ENCODE assay signal across 18 cellular contexts in the genomic region with DNA sequence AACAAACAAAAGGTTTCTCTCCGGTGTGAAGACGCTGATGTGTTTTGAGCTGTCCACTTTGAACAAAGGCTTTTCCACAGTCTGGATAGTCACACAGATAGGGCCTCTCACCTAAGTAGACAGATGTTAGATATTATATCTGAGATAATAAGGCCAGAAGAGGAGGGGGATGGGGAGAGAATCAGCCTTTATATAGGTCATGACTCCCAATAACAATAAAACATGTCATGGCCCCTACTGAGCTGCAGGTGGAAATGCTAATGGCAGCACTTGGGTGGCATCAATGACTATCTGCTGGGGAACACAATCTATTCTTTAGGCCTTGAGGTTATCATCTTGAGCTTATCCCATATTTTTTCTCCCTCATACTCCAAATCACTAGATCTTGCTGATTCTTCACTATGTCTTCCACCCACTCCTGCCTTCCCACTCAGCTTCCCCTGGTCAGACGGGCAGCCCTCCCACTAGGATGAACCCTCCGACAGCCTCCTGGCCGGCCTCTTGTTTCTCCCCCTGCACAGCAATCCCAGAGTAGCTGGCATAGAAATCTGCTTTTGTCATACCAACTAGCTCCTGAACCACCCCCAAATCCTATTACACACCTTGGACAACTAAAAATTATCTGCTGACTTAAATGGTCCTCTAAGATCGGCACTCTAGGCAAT. TPM values are rescaled to one million over a fixed set of nuclear protein-coding genes. Genes with fewer than 3 reads are reported as not detected.
DNase-seq lines count a peak whose midpoint lies in the region; ATAC-seq and TF ChIP-seq lines count a peak whose summit lies in the region.
"Had no signal": no experiment of that assay in that cellular context is flagged by ENCODE, and none has a peak within 500 bp of the region (broad histone marks: within the 10 kb centered on the region; RNA-seq: fewer than 3 reads in every experiment).

No MANE protein-coding gene starts in this region.

- peak overlapping the region; percentile 73 for H3K4me2 ChIP-seq in GM23338

- CTCF ChIA-PET in HEK293 (lab: Yijun Ruan, JAX): interaction anchor here (0.6 kb wide), 2 partner anchors 272 to 462 kb away, joined by 3 to 4 read pairs; no protein-coding TSS in a partner anchor

- H3K9ac ChIP-seq in iPS-20b (ENCODE audit: low read depth, low read length): no peak overlapping the region; the same call in 1 of the 2 replicates

- H3K27me3 Mint-ChIP-seq in GM23338 (ENCODE audit: insufficient read depth, low read depth, poor library complexity): peaks cover 1% of the 10 kb centered on the region
- H3K27me3 Mint-ChIP-seq: B cell; CD4-positive, alpha-beta memory T cell had no signal

- peaks cover 9% of the 10 kb centered on the region; the same call in 1 of the 2 replicates for H3F3A ChIP-seq in GM23338 (replicated peaks; ENCODE audit: low read depth)

- H3K36me3 ChIP-seq in GM23338 (ENCODE audit: insufficient read depth): peaks cover 17% of the 10 kb centered on the region; the same call in 1 of the 2 replicates
- H3K36me3 ChIP-seq in HEK293 (ENCODE audit: control insufficient read depth in 2 of 2, insufficient read depth in 1 of 2, low read length in 2 of 2): peaks cover 30 to 58% of the 10 kb centered on the region in 2 experiments; a peak in 2 of 3 replicates
- H3K36me3 ChIP-seq in WERI-Rb-1: peaks cover 83% of the 10 kb centered on the region
- peaks cover 45% of the 10 kb centered on the region for H3K36me3 ChIP-seq in iPS-20b (ENCODE audit: insufficient read depth, low read depth, low read length)

- H3K9me3 Mint-ChIP-seq in GM23338: peaks cover 4% of the 10 kb centered on the region; the same call in 2 of the 3 replicates

- H2AFZ ChIP-seq in GM23338: no peak overlapping the region

- H3K4me1 Mint-ChIP-seq in GM23338: peaks cover 34% of the 10 kb centered on the region

- H3K9me2 ChIP-seq in GM23338 (ENCODE audit: insufficient read depth): no peaks in the 10 kb centered on the region

- peak; percentile 59 for ATAC-seq in GM23338
- ATAC-seq: GM12878, PC-3 had no signal

- no peaks in the 10 kb centered on the region for H3K9me3 ChIP-seq in HEK293 (ENCODE audit: control insufficient read depth, insufficient read depth, low read depth, low read length)
- H3K9me3 ChIP-seq in WERI-Rb-1 (ENCODE audit: severe bottlenecking): no peaks in the 10 kb centered on the region
- H3K9me3 ChIP-seq in iPS-20b (ENCODE audit: insufficient read depth, low read depth, low read length): no peaks in the 10 kb centered on the region
- H3K9me3 ChIP-seq: SJSA1 had no signal

- POLR2A ChIA-PET in HEK293 (lab: Yijun Ruan, JAX): no interaction called here

- TF ChIP-seq CTCF in GM23338 (conservative IDR thresholded peaks at IDR 0.05; ENCODE audit: low read depth in 2 of 2) (no peak), HEK293 (tag by site-specific recombination; IDR thresholded peaks at IDR 0.05) (no peak), WERI-Rb-1 (IDR thresholded peaks at IDR 0.05; ENCODE audit: low read depth, low read length) (no peak)

- H3K27ac ChIP-seq in GM23338 (ENCODE audit: low read depth) (0 out of 2 replicates have a peak overlapping the region, but pooled peaks have one; percentile 33), HEK293 (ENCODE audit: extremely low read depth, low read depth, low read length) (no peak overlapping the region), WERI-Rb-1 (peak overlapping the region; percentile 27; the same call in 1 of the 2 replicates), iPS-20b (ENCODE audit: low read length) (peak overlapping the region; percentile 48)
- H3K27ac ChIP-seq: SJSA1 had no signal

- DNase-seq in GM23338 (ENCODE audit: low spot score): peak; percentile 34
- DNase-seq in WERI-Rb-1: no peak
- no peak for DNase-seq in activated CD4-positive, alpha-beta T cell treated with anti-CD3 and anti-CD28 coated beads for 1 hour
- no peak for DNase-seq in activated T-cell treated with anti-CD3 and anti-CD28 coated beads, Interleukin-2, amount 50 U/mL, for 1 hour
- no peak for DNase-seq in NCI-H446 treated with DMSO at 0.1 percent for 48 hours (lab: John Stamatoyannopoulos, UW)
- DNase-seq: CD4-positive, alpha-beta memory T cell; DMS79; GOT3; KG1; NCI-H1105; NCI-H2029 treated with DMSO at 0.1 percent for 48 hours; NCI-H526; PC-3 had no signal

- H3K27ac Mint-ChIP-seq in GM23338: peak overlapping the region; percentile 56
- H3K27ac Mint-ChIP-seq: B cell; CD4-positive, alpha-beta memory T cell had no signal

- H3K27me3 ChIP-seq in GM23338 (ENCODE audit: insufficient read depth) (no peaks in the 10 kb centered on the region), WERI-Rb-1 (ENCODE audit: insufficient read depth, low read depth, severe bottlenecking) (no peaks in the 10 kb centered on the region), iPS-20b (ENCODE audit: insufficient read depth, low read length) (no peaks in the 10 kb centered on the region)
- H3K27me3 ChIP-seq: SJSA1 had no signal

- H3K36me3 Mint-ChIP-seq in GM23338 (ENCODE audit: low read depth): peaks cover 41% of the 10 kb centered on the region

- peak overlapping the region; percentile 32; the same call in 2 of the 3 replicates for H3K4me3 Mint-ChIP-seq in GM23338
- H3K4me3 Mint-ChIP-seq: B cell; CD4-positive, alpha-beta memory T cell had no signal

- peak overlapping the region; percentile 29 for H3K4me3 ChIP-seq in GM23338
- H3K4me3 ChIP-seq in HEK293 (ENCODE audit: low read depth, low read length): no peak overlapping the region
- no peak overlapping the region for H3K4me3 ChIP-seq in WERI-Rb-1 (ENCODE audit: low read depth, low read length)
- peak overlapping the region; percentile 39; the same call in 1 of the 2 replicates for H3K4me3 ChIP-seq in iPS-20b (ENCODE audit: low read length)
- H3K4me3 ChIP-seq: GM12878, SJSA1 had no signal

- H3K4me1 ChIP-seq in GM23338 (ENCODE audit: insufficient read depth) (peaks cover 43% of the 10 kb centered on the region), HEK293 (ENCODE audit: control insufficient read depth, insufficient read depth, low read length) (no peaks in the 10 kb centered on the region), iPS-20b (ENCODE audit: insufficient read depth, low read length) (peaks cover 26% of the 10 kb centered on the region)

- H3K79me2 ChIP-seq in GM23338 (replicated peaks; ENCODE audit: insufficient read depth): peaks cover 24% of the 10 kb centered on the region

- peaks cover 7% of the 10 kb centered on the region for H4K20me1 ChIP-seq in GM23338 (replicated peaks; ENCODE audit: insufficient read depth)

TF ChIP-seq in GM23338, 12 proteins besides CTCF, POLR2A, EP300 and RAD21 (continues in another document):
- TF ChIP-seq, protein P1, sequence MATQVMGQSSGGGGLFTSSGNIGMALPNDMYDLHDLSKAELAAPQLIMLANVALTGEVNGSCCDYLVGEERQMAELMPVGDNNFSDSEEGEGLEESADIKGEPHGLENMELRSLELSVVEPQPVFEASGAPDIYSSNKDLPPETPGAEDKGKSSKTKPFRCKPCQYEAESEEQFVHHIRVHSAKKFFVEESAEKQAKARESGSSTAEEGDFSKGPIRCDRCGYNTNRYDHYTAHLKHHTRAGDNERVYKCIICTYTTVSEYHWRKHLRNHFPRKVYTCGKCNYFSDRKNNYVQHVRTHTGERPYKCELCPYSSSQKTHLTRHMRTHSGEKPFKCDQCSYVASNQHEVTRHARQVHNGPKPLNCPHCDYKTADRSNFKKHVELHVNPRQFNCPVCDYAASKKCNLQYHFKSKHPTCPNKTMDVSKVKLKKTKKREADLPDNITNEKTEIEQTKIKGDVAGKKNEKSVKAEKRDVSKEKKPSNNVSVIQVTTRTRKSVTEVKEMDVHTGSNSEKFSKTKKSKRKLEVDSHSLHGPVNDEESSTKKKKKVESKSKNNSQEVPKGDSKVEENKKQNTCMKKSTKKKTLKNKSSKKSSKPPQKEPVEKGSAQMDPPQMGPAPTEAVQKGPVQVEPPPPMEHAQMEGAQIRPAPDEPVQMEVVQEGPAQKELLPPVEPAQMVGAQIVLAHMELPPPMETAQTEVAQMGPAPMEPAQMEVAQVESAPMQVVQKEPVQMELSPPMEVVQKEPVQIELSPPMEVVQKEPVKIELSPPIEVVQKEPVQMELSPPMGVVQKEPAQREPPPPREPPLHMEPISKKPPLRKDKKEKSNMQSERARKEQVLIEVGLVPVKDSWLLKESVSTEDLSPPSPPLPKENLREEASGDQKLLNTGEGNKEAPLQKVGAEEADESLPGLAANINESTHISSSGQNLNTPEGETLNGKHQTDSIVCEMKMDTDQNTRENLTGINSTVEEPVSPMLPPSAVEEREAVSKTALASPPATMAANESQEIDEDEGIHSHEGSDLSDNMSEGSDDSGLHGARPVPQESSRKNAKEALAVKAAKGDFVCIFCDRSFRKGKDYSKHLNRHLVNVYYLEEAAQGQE (IDR thresholded peaks at IDR 0.05; ENCODE audit: unreplicated experiment): no peak

TF ChIP-seq in HEK293, 187 proteins besides CTCF, POLR2A, EP300 and RAD21:
- peak; percentile 46; the same call in 1 of the 2 replicates for TF ChIP-seq ZFHX2 (tag by site-specific recombination; conservative IDR thresholded peaks at IDR 0.05)
- TF ChIP-seq ZFP3 (tag by site-specific recombination; IDR thresholded peaks at IDR 0.05; ENCODE audit: low read depth): no peak
- peak; percentile 35; the same call in 1 of the 2 replicates for TF ChIP-seq EGR2 (tag by site-specific recombination; IDR thresholded peaks at IDR 0.05; ENCODE audit: low read depth)

RNA-seq across cellular contexts. Expression of a gene that starts 11.5 kb away (rescaled TPM):
- 11.6 and 14.4 TPM in 2 replicates for total RNA-seq in GM23338 (2014; rRNA removed; shearing (Covaris generic))
- polyA plus RNA-seq in GM23338 (2016; fragmentation: Nextera tagmentation; extraction: Ambion mirVana): 7.8 and 8.2 TPM in 2 replicates

RNA-seq across cellular contexts. Expression of a gene that starts 23.2 kb away (rescaled TPM):
- 11.5 and 12.3 TPM in 2 replicates for total RNA-seq in GM23338 (2014; rRNA removed; shearing (Covaris generic))
- 2.5 and 3.6 TPM in 2 replicates for polyA plus RNA-seq in GM23338 (2016; fragmentation: Nextera tagmentation; extraction: Ambion mirVana)

RNA-seq across cellular contexts. Expression of a gene that starts 55.0 kb away (rescaled TPM):
- total RNA-seq in GM23338 (2014; rRNA removed; shearing (Covaris generic)): 7.7 and 9.9 TPM in 2 replicates
- 8.8 and 11.1 TPM in 2 replicates for polyA plus RNA-seq in GM23338 (2016; fragmentation: Nextera tagmentation; extraction: Ambion mirVana)

Comparison
In these comparisons a context has a peak if more than half of its experiments do, and no peak if none do; other contexts are left out.
1. H3K4me3 ChIP-seq: peak in GM23338 (single experiment) and iPS-20b (single experiment); none in HEK293 (single experiment) and WERI-Rb-1 (single experiment).